15 cellular contexts compared by ENCODE assay signal in genomic region chr22:25348391-25348790, GRCh38.
DNase-seq lines count a peak whose midpoint lies in the region; ATAC-seq and TF ChIP-seq lines count a peak whose summit lies in the region.
"Had no signal": no experiment of that assay in that cellular context is flagged by ENCODE, and none has a peak within 500 bp of the region (broad histone marks: within the 10 kb centered on the region; RNA-seq: fewer than 3 reads in every experiment).

No MANE protein-coding gene starts in this region.

- DNase-seq in activated naive CD4-positive, alpha-beta T cell treated with anti-CD3 and anti-CD28 coated beads, Interleukin-2, amount 10 ng/mL, durations not matched to agents 7 days and 5 days = peak; percentile 17
- no peak for DNase-seq in activated naive CD4-positive, alpha-beta T cell (lab: John Stamatoyannopoulos, UW)
- DNase-seq in left lobe of liver (ENCODE audit: low spot score) (no peak), osteocyte (ENCODE audit: extremely low spot score, unreplicated experiment) (peak; percentile 62), DMS79 (lab: John Stamatoyannopoulos, UW) (no peak), Karpas-422 (no peak)
- DNase-seq: CD8-positive, alpha-beta T cell; COR-L47; GF-D8; HFFc6 had no signal

- H3K27ac ChIP-seq in Karpas-422 (ENCODE audit: low read length) = no peak overlapping the region
- H3K27ac ChIP-seq: 22Rv1 had no signal

- H2AFZ ChIP-seq in Karpas-422 (ENCODE audit: low read length) = no peak overlapping the region

- H3K9me3 Mint-ChIP-seq in activated naive CD4-positive, alpha-beta T cell treated with anti-CD3 and anti-CD28 coated beads, Interleukin-2, amount 10 ng/mL, durations not matched to agents 7 days and 5 days = peaks cover 4% of the 10 kb centered on the region
- H3K9me3 Mint-ChIP-seq in osteocyte (ENCODE audit: unreplicated experiment) = no peaks in the 10 kb centered on the region

- no peaks in the 10 kb centered on the region for H3K4me1 Mint-ChIP-seq in activated naive CD4-positive, alpha-beta T cell treated with anti-CD3 and anti-CD28 coated beads, Interleukin-2, amount 10 ng/mL, durations not matched to agents 7 days and 5 days
- H3K4me1 Mint-ChIP-seq in osteocyte (ENCODE audit: unreplicated experiment) = peaks cover 20% of the 10 kb centered on the region
- H3K4me1 Mint-ChIP-seq: CD14-positive monocyte, IgD-negative memory B cell had no signal

- H3K79me2 ChIP-seq in Karpas-422 (ENCODE audit: low read length) = no peaks in the 10 kb centered on the region

- peak; percentile 9 for ATAC-seq in left lobe of liver
- ATAC-seq in HG02678 (IDR thresholded peaks at IDR 0.05; ENCODE audit: unreplicated experiment) = no peak
- ATAC-seq in HG02623 (IDR thresholded peaks at IDR 0.05; ENCODE audit: unreplicated experiment) = no peak
- ATAC-seq: CD8-positive, alpha-beta T cell had no signal

- H3K36me3 Mint-ChIP-seq in activated naive CD4-positive, alpha-beta T cell treated with anti-CD3 and anti-CD28 coated beads, Interleukin-2, amount 10 ng/mL, durations not matched to agents 7 days and 5 days = peaks cover 32% of the 10 kb centered on the region
- H3K36me3 Mint-ChIP-seq in osteocyte (ENCODE audit: unreplicated experiment) = peaks cover 13% of the 10 kb centered on the region

- H3K9me2 ChIP-seq in Karpas-422 (replicated peaks; ENCODE audit: insufficient read depth, low read length) = no peaks in the 10 kb centered on the region

- no peaks in the 10 kb centered on the region for H3K4me1 ChIP-seq in Karpas-422 (ENCODE audit: low read length)

- H3K27me3 ChIP-seq in Karpas-422 (ENCODE audit: low read length) = no peaks in the 10 kb centered on the region

- H3K4me3 ChIP-seq in Karpas-422 (ENCODE audit: low read length) = no peak overlapping the region

- TF ChIP-seq CTCF in osteocyte (IDR thresholded peaks at IDR 0.05) = no peak

- H3K9ac ChIP-seq in Karpas-422 (ENCODE audit: low read length) = no peak overlapping the region

- CTCF ChIA-PET in activated naive CD4-positive, alpha-beta T cell treated with anti-CD3 and anti-CD28 coated beads, Interleukin-2, amount 10 ng/mL, durations not matched to agents 7 days and 5 days (lab: Charles Lee) = no interaction called here

- no peak overlapping the region for H3K4me2 ChIP-seq in Karpas-422 (ENCODE audit: low read depth, low read length, poor library complexity, severe bottlenecking)

- H3K36me3 ChIP-seq in Karpas-422 (ENCODE audit: insufficient read depth, low read length) = no peaks in the 10 kb centered on the region

- peaks cover 9% of the 10 kb centered on the region for H3K27me3 Mint-ChIP-seq in activated naive CD4-positive, alpha-beta T cell treated with anti-CD3 and anti-CD28 coated beads, Interleukin-2, amount 10 ng/mL, durations not matched to agents 7 days and 5 days
- H3K27me3 Mint-ChIP-seq in osteocyte (ENCODE audit: unreplicated experiment) = no peaks in the 10 kb centered on the region
- H3K27me3 Mint-ChIP-seq: IgD-negative memory B cell had no signal

- H3K4me3 Mint-ChIP-seq in activated naive CD4-positive, alpha-beta T cell treated with anti-CD3 and anti-CD28 coated beads, Interleukin-2, amount 10 ng/mL, durations not matched to agents 7 days and 5 days = no peak overlapping the region
- H3K4me3 Mint-ChIP-seq in osteocyte (ENCODE audit: unreplicated experiment) = no peak overlapping the region
- H3K4me3 Mint-ChIP-seq: CD14-positive monocyte; CD8-positive, alpha-beta T cell; HFFc6; IgD-negative memory B cell had no signal

- no peaks in the 10 kb centered on the region for H4K20me1 ChIP-seq in Karpas-422 (ENCODE audit: insufficient read depth, low read depth, low read length)

- no peak overlapping the region for H3K27ac Mint-ChIP-seq in activated naive CD4-positive, alpha-beta T cell treated with anti-CD3 and anti-CD28 coated beads, Interleukin-2, amount 10 ng/mL, durations not matched to agents 7 days and 5 days
- H3K27ac Mint-ChIP-seq in osteocyte (ENCODE audit: unreplicated experiment) = no peak overlapping the region
- H3K27ac Mint-ChIP-seq: CD8-positive, alpha-beta T cell; HFFc6; IgD-negative memory B cell had no signal

- H3K9me3 ChIP-seq in Karpas-422 (ENCODE audit: low read length) = no peaks in the 10 kb centered on the region

Comparison
In these comparisons a context has a peak if more than half of its experiments do, and no peak if none do; other contexts are left out.
1. DNase-seq: peak in activated naive CD4-positive, alpha-beta T cell treated with anti-CD3 and anti-CD28 coated beads, Interleukin-2, amount 10 ng/mL, durations not matched to agents 7 days and 5 days (single experiment) and osteocyte (single experiment); none in activated naive CD4-positive, alpha-beta T cell (0 of 4), left lobe of liver (single experiment), DMS79 (single experiment) and Karpas-422 (single experiment).